In the genomic region with DNA sequence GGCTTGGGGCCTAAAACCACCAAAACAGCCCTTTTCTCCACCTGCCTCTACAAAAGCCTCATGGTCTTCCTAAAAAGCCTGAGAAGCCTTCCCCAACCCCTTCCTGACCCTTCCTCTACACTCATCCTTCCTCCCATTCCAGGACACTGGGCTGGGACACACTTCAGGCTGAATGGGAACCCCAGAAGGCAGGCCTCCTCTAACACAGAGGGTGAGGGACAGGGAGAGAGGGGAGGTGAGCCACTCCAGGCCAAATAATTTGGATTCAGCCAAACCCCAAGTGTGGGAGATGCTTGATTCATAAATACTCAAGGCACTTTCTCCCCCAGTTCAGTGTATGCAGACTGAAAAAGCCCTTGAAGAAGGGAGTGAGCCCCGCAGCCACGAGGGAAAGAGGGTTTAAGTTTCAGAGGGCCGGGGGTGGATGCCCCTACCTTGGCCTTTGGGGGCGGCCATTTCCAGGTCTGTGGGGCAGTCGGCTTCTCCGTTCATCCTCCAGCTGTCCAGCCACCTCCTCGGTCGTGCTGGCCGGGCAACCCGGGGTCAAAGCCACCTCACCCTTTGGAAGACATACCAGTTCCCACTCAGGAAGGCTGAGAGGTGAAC, we compare ENCODE assay signal across 8 cellular contexts. TPM values are rescaled to one million over a fixed set of nuclear protein-coding genes. Genes with fewer than 3 reads are reported as not detected.
DNase-seq lines count a peak whose midpoint lies in the region; ATAC-seq and TF ChIP-seq lines count a peak whose summit lies in the region.

No MANE protein-coding gene starts in this region.

- CTCF ChIA-PET in OCI-LY7 (lab: Charles Lee; ENCODE audit: unreplicated experiment) (no interaction called here), GM10248 (lab: Yijun Ruan, JAX) (interaction anchor here (0.9 to 15.0 kb wide), 11 partner anchors 8 to 145 kb away, joined by 3 to 234 read pairs (median 5); a partner anchor contains a TSS)

- peaks cover 16% of the 10 kb centered on the region; the same call in 1 of the 2 replicates for H3K36me3 ChIP-seq in ES-I3 (ENCODE audit: insufficient read depth, low read length)
- peaks cover 53% of the 10 kb centered on the region for H3K36me3 ChIP-seq in OCI-LY7 (ENCODE audit: insufficient read depth, low read length)
- no peaks in the 10 kb centered on the region for H3K36me3 ChIP-seq in parathyroid adenoma (ENCODE audit: control insufficient read depth, insufficient read depth, low read length)

- H3K4me1 ChIP-seq in ES-I3 (ENCODE audit: insufficient read depth, low read length) (peaks cover 12% of the 10 kb centered on the region), OCI-LY7 (ENCODE audit: insufficient read depth, low read length, poor library complexity, severe bottlenecking) (peaks cover 36% of the 10 kb centered on the region), parathyroid adenoma (peaks cover 15% of the 10 kb centered on the region)

- no peaks in the 10 kb centered on the region for H4K20me1 ChIP-seq in OCI-LY7 (ENCODE audit: insufficient read depth, low read length)

- peaks cover 29% of the 10 kb centered on the region for H3K27me3 Mint-ChIP-seq in endothelial cell (ENCODE audit: unreplicated experiment)

- intact Hi-C loops in OCI-LY7 (cut with micrococcal nuclease; ENCODE audit: unreplicated experiment): loop anchor here (1.0 to 10.0 kb wide), 3 partner anchors 77 to 287 kb away; a partner anchor contains a TSS

- H3K9me2 ChIP-seq in OCI-LY7 (ENCODE audit: insufficient read depth, low read length): no peaks in the 10 kb centered on the region

- peak overlapping the region; percentile 88 for H3K4me3 Mint-ChIP-seq in endothelial cell (ENCODE audit: unreplicated experiment)

- no peak for TF ChIP-seq CTCF in OCI-LY7 (conservative IDR thresholded peaks at IDR 0.05; ENCODE audit: low read length)
- TF ChIP-seq CTCF in endothelial cell (IDR thresholded peaks at IDR 0.05; ENCODE audit: unreplicated experiment): no peak
- no peak for TF ChIP-seq CTCF in parathyroid adenoma (IDR thresholded peaks at IDR 0.05)
- TF ChIP-seq CTCF in GM10248 (IDR thresholded peaks at IDR 0.05; ENCODE audit: control extremely low read depth, extremely low read depth, low read depth, missing control alignments): no peak

- no peak overlapping the region for H3K27ac Mint-ChIP-seq in endothelial cell (ENCODE audit: unreplicated experiment)

- ATAC-seq in GM18868 (IDR thresholded peaks at IDR 0.05; ENCODE audit: unreplicated experiment): no peak

- H3K9me3 ChIP-seq in ES-I3 (ENCODE audit: control insufficient read depth, insufficient read depth, low read length) (no peaks in the 10 kb centered on the region), OCI-LY7 (ENCODE audit: low read length) (no peaks in the 10 kb centered on the region), parathyroid adenoma (ENCODE audit: control insufficient read depth, low read length) (no peaks in the 10 kb centered on the region)

- H3K27ac ChIP-seq in OCI-LY7 (ENCODE audit: low read depth, low read length, poor library complexity, severe bottlenecking) (peak overlapping the region; percentile 86), parathyroid adenoma (peak overlapping the region; percentile 58)

- DNase-seq in OCI-LY7 (ENCODE audit: low spot score) (no peak), endothelial cell (ENCODE audit: low spot score) (no peak), NCI-H1436 treated with DMSO at 0.1 percent for 48 hours (lab: John Stamatoyannopoulos, UW) (no peak), GM10248 (ENCODE audit: extremely low spot score) (no peak), SHP77 (lab: John Stamatoyannopoulos, UW) (no peak)

- BruUV-seq in OCI-LY7 (replicated peaks; lab: Mats Ljungman, UMichigan): TSS peak; percentile 65

- no peaks in the 10 kb centered on the region for H3K27me3 ChIP-seq in parathyroid adenoma (ENCODE audit: control insufficient read depth, insufficient read depth, low read length)

- H3K4me3 ChIP-seq in OCI-LY7 (ENCODE audit: low read depth, low read length, poor library complexity, severe bottlenecking) (peak overlapping the region; percentile 90), parathyroid adenoma (ENCODE audit: low read depth, low read length) (peak overlapping the region; percentile 65)

- no peaks in the 10 kb centered on the region for H3K9me3 Mint-ChIP-seq in endothelial cell (ENCODE audit: unreplicated experiment)

- POLR2A ChIA-PET in OCI-LY7 (lab: Charles Lee) (interaction anchor here (0.7 to 3.6 kb wide), 4 partner anchors 11 to 150 kb away, joined by 3 to 11 read pairs (median 4); no protein-coding TSS in a partner anchor), GM10248 (lab: Yijun Ruan, JAX) (interaction anchor here (0.6 to 1.0 kb wide), 5 partner anchors 12 to 242 kb away, joined by 3 to 6 read pairs (median 3); no protein-coding TSS in a partner anchor)

- H3K4me2 ChIP-seq in OCI-LY7 (ENCODE audit: low read length) (peak overlapping the region; percentile 91), parathyroid adenoma (ENCODE audit: low read length) (peak overlapping the region; percentile 85)

- H2AFZ ChIP-seq in OCI-LY7 (ENCODE audit: low read length): no peak overlapping the region
- no peak overlapping the region for H2AFZ ChIP-seq in parathyroid adenoma

- H3K79me2 ChIP-seq in OCI-LY7 (ENCODE audit: insufficient read depth, low read depth, low read length) (peaks cover 41% of the 10 kb centered on the region), parathyroid adenoma (peaks cover 26% of the 10 kb centered on the region)

- H3K9ac ChIP-seq in ES-I3 (ENCODE audit: low read depth, low read length): peak overlapping the region; percentile 93
- no peak overlapping the region for H3K9ac ChIP-seq in parathyroid adenoma

- peaks cover 32% of the 10 kb centered on the region for H3K36me3 Mint-ChIP-seq in endothelial cell (ENCODE audit: low read depth, unreplicated experiment)

- peaks cover 31% of the 10 kb centered on the region for H3K4me1 Mint-ChIP-seq in endothelial cell (ENCODE audit: unreplicated experiment)

RNA-seq across cellular contexts. Expression of a gene that starts 1.6 kb away (rescaled TPM):
- total RNA-seq in OCI-LY7 (2014; rRNA removed; shearing (Covaris generic)): 155 and 257 TPM in 2 replicates
- 215 and 228 TPM in 2 replicates for total RNA-seq in OCI-LY7 (2022)
- 63.8 TPM for total RNA-seq in endothelial cell (ENCODE audit: unreplicated experiment)

RNA-seq across cellular contexts. Expression of a gene that starts 18.2 kb away (rescaled TPM):
- total RNA-seq in OCI-LY7 (2014; rRNA removed; shearing (Covaris generic)): 57.7 and 66.5 TPM in 2 replicates
- total RNA-seq in OCI-LY7 (2022) (106 and 107 TPM in 2 replicates), endothelial cell (ENCODE audit: unreplicated experiment) (152 TPM)

RNA-seq across cellular contexts. Expression of a gene that starts 31.1 kb away (rescaled TPM):
- total RNA-seq in OCI-LY7 (2014; rRNA removed; shearing (Covaris generic)): 16.0 and 21.3 TPM in 2 replicates
- total RNA-seq in OCI-LY7 (2022): 21.9 and 25.9 TPM in 2 replicates
- 39.2 TPM for total RNA-seq in endothelial cell (ENCODE audit: unreplicated experiment)

RNA-seq across cellular contexts. Expression of a gene that starts 47.3 kb away (rescaled TPM):
- total RNA-seq in OCI-LY7 (2014; rRNA removed; shearing (Covaris generic)): 0.44 and 0.57 TPM in 2 replicates
- total RNA-seq in OCI-LY7 (2022) (0.30 and 1.7 TPM in 2 replicates), endothelial cell (ENCODE audit: unreplicated experiment) (not detected)

RNA-seq across cellular contexts. Expression of a gene that starts 50.1 kb away (rescaled TPM):
- not detected in 2 replicates for total RNA-seq in OCI-LY7 (2014; rRNA removed; shearing (Covaris generic))
- total RNA-seq in OCI-LY7 (2022) (not detected in 2 replicates), endothelial cell (ENCODE audit: unreplicated experiment) (not detected)
